16 cellular contexts compared by ENCODE assay signal in the genomic region with DNA sequence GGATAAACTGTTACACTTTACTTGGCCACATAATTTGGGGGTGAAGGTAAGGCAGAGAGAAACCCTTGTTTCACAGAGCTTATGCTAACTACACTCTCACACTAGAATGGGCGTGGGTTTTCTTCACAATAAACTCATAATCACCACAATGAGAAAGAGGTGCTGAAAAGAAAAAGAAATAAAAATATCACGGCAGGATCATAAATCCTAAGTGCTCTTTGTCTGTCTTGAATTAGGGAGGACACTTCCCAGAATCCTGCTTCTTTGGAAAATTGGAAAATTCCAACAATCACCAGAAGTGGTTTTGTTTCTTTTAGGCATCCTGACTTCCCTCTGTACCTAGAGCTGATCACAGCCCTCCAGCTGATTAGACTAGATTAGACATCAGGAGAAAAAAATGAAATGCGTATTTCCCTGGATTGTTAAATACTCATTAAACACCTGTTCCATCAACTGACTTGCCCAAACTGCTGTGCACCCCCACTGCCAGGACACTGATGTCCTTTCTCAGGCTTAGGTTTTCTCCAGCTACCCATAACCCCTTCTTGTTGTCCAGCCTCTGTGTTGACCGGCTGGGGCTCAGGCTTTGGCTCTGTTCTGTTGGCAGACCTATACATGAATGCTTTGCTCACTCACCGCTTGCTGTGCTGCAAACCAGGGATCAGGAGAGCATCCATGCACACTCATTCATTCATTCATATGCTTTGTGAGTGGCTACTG. TPM values are rescaled to one million over a fixed set of nuclear protein-coding genes. Genes with fewer than 3 reads are reported as not detected.
"Had no signal": no experiment of that assay in that cellular context is flagged by ENCODE, and none has a peak within 500 bp of the region (broad histone marks: within the 10 kb centered on the region; RNA-seq: fewer than 3 reads in every experiment).

No MANE protein-coding gene starts in this region.

- ATAC-seq: activated naive CD4-positive, alpha-beta T cell treated with anti-CD3 and anti-CD28 coated beads, Interleukin-2, amount 50 U/mL, for 72 hours; natural killer cell treated with Interleukin-12 subunit alpha and Interleukin-12 subunit beta and Interleukin-15 and Interleukin-18, amount 100 ng/mL, for 72 hours had no signal

- H3K9me3 ChIP-seq: left lung, testis had no signal

- H3K4me3 Mint-ChIP-seq: activated T-cell treated with anti-CD3 and anti-CD28 coated beads, Interleukin-2, amount 50 U/mL, for 24 hours; memory B cell; natural killer cell treated with Interleukin-12 subunit alpha and Interleukin-12 subunit beta and Interleukin-15 and Interleukin-18, amount 100 ng/mL, for 72 hours had no signal

- H3K27ac Mint-ChIP-seq: activated T-cell treated with anti-CD3 and anti-CD28 coated beads, Interleukin-2, amount 50 U/mL, for 24 hours; memory B cell; natural killer cell treated with Interleukin-12 subunit alpha and Interleukin-12 subunit beta and Interleukin-15 and Interleukin-18, amount 100 ng/mL, for 72 hours had no signal

- H3K27me3 ChIP-seq: dorsolateral prefrontal cortex, left lung, testis had no signal

- H3K9me3 Mint-ChIP-seq: activated naive CD4-positive, alpha-beta T cell treated with anti-CD3 and anti-CD28 coated beads, Interleukin-2, amount 50 U/mL, for 72 hours; activated T-cell treated with anti-CD3 and anti-CD28 coated beads, Interleukin-2, amount 50 U/mL, for 24 hours; memory B cell; natural killer cell treated with Interleukin-12 subunit alpha and Interleukin-12 subunit beta and Interleukin-15 and Interleukin-18, amount 100 ng/mL, for 72 hours had no signal

- H3K36me3 ChIP-seq: left lung had no signal

- H3K4me1 Mint-ChIP-seq: memory B cell had no signal

- H3K36me3 Mint-ChIP-seq: activated naive CD4-positive, alpha-beta T cell treated with anti-CD3 and anti-CD28 coated beads, Interleukin-2, amount 50 U/mL, for 72 hours; natural killer cell treated with Interleukin-12 subunit alpha and Interleukin-12 subunit beta and Interleukin-15 and Interleukin-18, amount 100 ng/mL, for 72 hours had no signal

- H3K27ac ChIP-seq: dorsolateral prefrontal cortex, left lung, testis had no signal

- DNase-seq: activated CD4-positive, alpha-beta T cell treated with anti-CD3 and anti-CD28 coated beads, Interleukin-2, amount 50 U/mL, for 4 hours; activated CD4-positive, CD25-positive, alpha-beta regulatory T cell treated with anti-CD3 and anti-CD28 coated beads, Interleukin-2, amount 50 U/mL, for 72 hours; activated effector memory CD4-positive, alpha-beta T cell treated with anti-CD3 and anti-CD28 coated beads, Interleukin-2, amount 50 U/mL, for 16 hours; activated T-cell treated with anti-CD3 and anti-CD28 coated beads, Interleukin-2, amount 50 U/mL, for 24 hours; dorsolateral prefrontal cortex; foreskin melanocyte; islet precursor cell; left lung; stimulated activated CD4-positive, alpha-beta T cell treated with anti-CD3 and anti-CD28 coated beads, Interleukin-12 subunit alpha, Interleukin-12 subunit beta, amount 100 ng/mL, for 4 hours; stimulated activated naive CD4-positive, alpha-beta T cell treated with Interleukin-2 at 50 U/mL for 16 hours; testis had no signal

- H3K27me3 Mint-ChIP-seq: activated T-cell treated with anti-CD3 and anti-CD28 coated beads, Interleukin-2, amount 50 U/mL, for 24 hours; memory B cell; natural killer cell treated with Interleukin-12 subunit alpha and Interleukin-12 subunit beta and Interleukin-15 and Interleukin-18, amount 100 ng/mL, for 72 hours had no signal

- H3K4me3 ChIP-seq: dorsolateral prefrontal cortex, left lung, testis had no signal

RNA-seq across cellular contexts. Expression of a gene that starts 41.6 kb away (rescaled TPM):
- total RNA-seq: cerebellum; natural killer cell treated with Interleukin-12 subunit alpha and Interleukin-12 subunit beta and Interleukin-15 and Interleukin-18, amount 100 ng/mL, for 72 hours; T-helper 2 cell treated with Interferon-gamma antibody and Interleukin-4, amounts not matched to agents 100 ng/mL and 5 ng/mL, for 36 hours had no signal
